Comparison of ENCODE assay signal across 21 cellular contexts in the genomic region with DNA sequence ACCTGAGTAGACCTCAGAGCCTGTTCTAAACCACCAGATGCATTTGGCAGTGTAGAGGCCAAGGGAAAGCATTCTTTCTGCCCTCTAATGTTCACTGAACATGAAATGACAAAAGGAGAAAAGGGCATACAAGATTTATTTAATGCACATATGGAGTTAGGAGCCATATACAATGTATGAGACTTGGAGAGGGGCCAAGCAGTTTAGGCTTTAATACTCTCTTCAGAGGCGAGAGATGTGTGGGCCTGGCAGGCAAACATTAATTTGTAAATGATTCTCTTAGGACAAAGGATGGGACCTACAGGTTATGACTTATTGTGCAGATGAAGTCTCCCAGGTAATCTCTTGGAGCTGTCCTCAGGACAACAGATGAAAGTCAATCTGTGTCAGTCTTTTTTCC.
"Had no signal": no experiment of that assay in that cellular context is flagged by ENCODE, and none has a peak within 500 bp of the region (broad histone marks: within the 10 kb centered on the region; RNA-seq: fewer than 3 reads in every experiment).

No MANE protein-coding gene starts in this region.

- H3K9me3 Mint-ChIP-seq: activated naive CD4-positive, alpha-beta T cell treated with anti-CD3 and anti-CD28 coated beads, Interleukin-2, amount 50 U/mL, for 24 hours had no signal

- ATAC-seq: activated CD8-positive, alpha-beta T cell treated with anti-CD3 and anti-CD28 coated beads for 36 hours; activated naive CD8-positive, alpha-beta T cell treated with anti-CD3 and anti-CD28 coated beads, Interleukin-2, amount 50 U/mL, for 24 hours; activated T-cell treated with anti-CD3 and anti-CD28 coated beads, Interleukin-2, amount 50 U/mL, for 4 hours; activated T-helper 17 cell treated with anti-CD3 and anti-CD28 coated beads, Interleukin-2, amount 50 U/mL, for 72 hours; effector memory CD8-positive, alpha-beta T cell; gastroesophageal sphincter; natural killer cell treated with Interleukin-12 subunit alpha and Interleukin-12 subunit beta and Interleukin-15 and Interleukin-18, amount 100 ng/mL, for 72 hours; right cardiac atrium; upper lobe of right lung had no signal

- H3K4me3 Mint-ChIP-seq: activated CD8-positive, alpha-beta T cell treated with anti-CD3 and anti-CD28 coated beads for 36 hours; activated naive CD4-positive, alpha-beta T cell treated with anti-CD3 and anti-CD28 coated beads, Interleukin-2, amount 50 U/mL, for 24 hours; activated naive CD8-positive, alpha-beta T cell treated with anti-CD3 and anti-CD28 coated beads, Interleukin-2, amount 50 U/mL, for 24 hours; activated T-cell treated with anti-CD3 and anti-CD28 coated beads, Interleukin-2, amount 50 U/mL, for 4 hours; activated T-helper 17 cell treated with anti-CD3 and anti-CD28 coated beads, Interleukin-2, amount 50 U/mL, for 72 hours; effector memory CD8-positive, alpha-beta T cell; natural killer cell treated with Interleukin-12 subunit alpha and Interleukin-12 subunit beta and Interleukin-15 and Interleukin-18, amount 100 ng/mL, for 72 hours had no signal

- H3K36me3 Mint-ChIP-seq: activated naive CD4-positive, alpha-beta T cell treated with anti-CD3 and anti-CD28 coated beads, Interleukin-2, amount 50 U/mL, for 24 hours had no signal

- H3K27ac Mint-ChIP-seq: activated CD8-positive, alpha-beta T cell treated with anti-CD3 and anti-CD28 coated beads for 36 hours; activated naive CD4-positive, alpha-beta T cell treated with anti-CD3 and anti-CD28 coated beads, Interleukin-2, amount 50 U/mL, for 24 hours; activated naive CD8-positive, alpha-beta T cell treated with anti-CD3 and anti-CD28 coated beads, Interleukin-2, amount 50 U/mL, for 24 hours; activated T-helper 17 cell treated with anti-CD3 and anti-CD28 coated beads, Interleukin-2, amount 50 U/mL, for 72 hours; effector memory CD8-positive, alpha-beta T cell; natural killer cell treated with Interleukin-12 subunit alpha and Interleukin-12 subunit beta and Interleukin-15 and Interleukin-18, amount 100 ng/mL, for 72 hours had no signal

- DNase-seq: activated CD4-positive, alpha-beta T cell treated with anti-CD3 and anti-CD28 coated beads, Interleukin-2, amount 50 U/mL, for 1 hour; activated CD4-positive, CD25-positive, alpha-beta regulatory T cell treated with anti-CD3 and anti-CD28 coated beads, Interleukin-2, amount 50 U/mL, for 72 hours; activated CD8-positive, alpha-beta T cell treated with anti-CD3 and anti-CD28 coated beads for 36 hours; activated gamma-delta T cell treated with Interleukin-2 at 50 U/mL for 16 hours; activated naive CD8-positive, alpha-beta T cell treated with anti-CD3 and anti-CD28 coated beads, Interleukin-2, amount 50 U/mL, for 24 hours; activated T-cell treated with anti-CD3 and anti-CD28 coated beads, Interleukin-2, amount 50 U/mL, for 4 hours; amygdala; caudate nucleus; cortex of kidney; effector memory CD8-positive, alpha-beta T cell; islet precursor cell; left ventricle myocardium inferior; mesendoderm; right cardiac atrium; stimulated activated naive CD4-positive, alpha-beta T cell; tibial artery; upper lobe of right lung had no signal

- H3K27me3 Mint-ChIP-seq: activated CD8-positive, alpha-beta T cell treated with anti-CD3 and anti-CD28 coated beads for 36 hours; activated naive CD4-positive, alpha-beta T cell treated with anti-CD3 and anti-CD28 coated beads, Interleukin-2, amount 50 U/mL, for 24 hours; activated naive CD8-positive, alpha-beta T cell treated with anti-CD3 and anti-CD28 coated beads, Interleukin-2, amount 50 U/mL, for 24 hours; activated T-helper 17 cell treated with anti-CD3 and anti-CD28 coated beads, Interleukin-2, amount 50 U/mL, for 72 hours; effector memory CD8-positive, alpha-beta T cell; natural killer cell treated with Interleukin-12 subunit alpha and Interleukin-12 subunit beta and Interleukin-15 and Interleukin-18, amount 100 ng/mL, for 72 hours had no signal

- H3K4me1 Mint-ChIP-seq: activated naive CD4-positive, alpha-beta T cell treated with anti-CD3 and anti-CD28 coated beads, Interleukin-2, amount 50 U/mL, for 24 hours; activated naive CD8-positive, alpha-beta T cell treated with anti-CD3 and anti-CD28 coated beads, Interleukin-2, amount 50 U/mL, for 24 hours; activated T-helper 17 cell treated with anti-CD3 and anti-CD28 coated beads, Interleukin-2, amount 50 U/mL, for 72 hours had no signal
